ENCODE assay signal across 1 cellular context in genomic region chr3:8871306-8871705, GRCh38.
TF ChIP-seq lines count a peak whose summit lies in the region.

No MANE protein-coding gene starts in this region.

TF ChIP-seq in IMR-90, 13 proteins besides CTCF, POLR2A, EP300 and RAD21 (continued from another document):
- TF ChIP-seq ELK1 (IDR thresholded peaks at IDR 0.05; ENCODE audit: borderline replicate concordance, low read depth, low read length): no peak
- no peak for TF ChIP-seq MXI1 (IDR thresholded peaks at IDR 0.05; ENCODE audit: borderline replicate concordance, low read depth, low read length)
- no peak for TF ChIP-seq RFX5 (IDR thresholded peaks at IDR 0.05; ENCODE audit: low read depth, low read length)
- no peak for TF ChIP-seq MAFK (IDR thresholded peaks at IDR 0.05; ENCODE audit: low read depth, low read length)
- no peak for TF ChIP-seq NFE2L2 (IDR thresholded peaks at IDR 0.05; ENCODE audit: low read depth, low read length)
